8 cellular contexts compared by ENCODE assay signal in genomic region chr2:101252408-101253012, GRCh38. TPM values are rescaled to one million over a fixed set of nuclear protein-coding genes. Genes with fewer than 3 reads are reported as not detected.
DNase-seq lines count a peak whose midpoint lies in the region; ATAC-seq and TF ChIP-seq lines count a peak whose summit lies in the region.

TSS of gene CNOT11 (plus strand) at chr2:101252886. CDS start at chr2:101252965, 79 bp downstream.

- H3K27ac ChIP-seq in osteoblast (ENCODE audit: low read depth, low read length) (peak within 1 kb of the TSS; percentile 77), thoracic aorta (peak within 1 kb of the TSS; percentile 80 to 82)

- H3K4me3 ChIP-seq in GM06990 (replicated peaks; ENCODE audit: low read depth, low read length) (peak within 1 kb of the TSS; percentile 87), osteoblast (ENCODE audit: insufficient read depth, low read length) (peak within 1 kb of the TSS; percentile 97), thoracic aorta (peak within 1 kb of the TSS; percentile 86)

- H3K36me3 ChIP-seq in GM06990 (ENCODE audit: control insufficient read depth, insufficient read depth, low read length) (no peaks in the 10 kb centered on the region), osteoblast (ENCODE audit: insufficient read depth, low read length) (peaks cover 4% of the 10 kb centered on the region), thoracic aorta (no peaks in the 10 kb centered on the region)

- H3K4me1 Mint-ChIP-seq in activated naive CD4-positive, alpha-beta T cell treated with anti-CD3 and anti-CD28 coated beads, Interleukin-2, amount 50 U/mL, for 24 hours = peaks cover 42% of the 10 kb centered on the region

- peak within 1 kb of the TSS; percentile 98 for H3K4me2 ChIP-seq in osteoblast (ENCODE audit: insufficient read depth, low read length)

- DNase-seq in GM06990 (ENCODE audit: extremely low read depth, insufficient read length) = peak; percentile 98
- DNase-seq in NCI-H1092 (lab: John Stamatoyannopoulos, UW) = peak; percentile 94
- peak; percentile 99 for DNase-seq in glomerular visceral epithelial cell (ENCODE audit: extremely low spot score)
- peak; percentile 96 for DNase-seq in osteoblast (ENCODE audit: insufficient read length, low spot score, missing footprints)
- peak; percentile 97 for DNase-seq in thoracic aorta (ENCODE audit: low spot score)

- peaks cover 42% of the 10 kb centered on the region for H3K79me2 ChIP-seq in osteoblast (ENCODE audit: insufficient read depth, low read length)

- peak within 1 kb of the TSS; percentile 95 for H2AFZ ChIP-seq in osteoblast (ENCODE audit: low read length)

- no peaks in the 10 kb centered on the region for H3K9me3 ChIP-seq in osteoblast (ENCODE audit: low read depth, low read length)
- H3K9me3 ChIP-seq in thoracic aorta = no peaks in the 10 kb centered on the region

- no peaks in the 10 kb centered on the region for H3K27me3 ChIP-seq in GM06990 (replicated peaks; ENCODE audit: control insufficient read depth, insufficient read depth, low read length)
- H3K27me3 ChIP-seq in osteoblast (ENCODE audit: insufficient read depth, low read length) = no peaks in the 10 kb centered on the region
- no peaks in the 10 kb centered on the region for H3K27me3 ChIP-seq in thoracic aorta (replicated peaks; ENCODE audit: insufficient read depth)

- peak; percentile 87 for ATAC-seq in HG02588 (IDR thresholded peaks at IDR 0.05; ENCODE audit: unreplicated experiment)
- ATAC-seq in SK-N-SH treated with all-trans-retinoic acid at 6 μM for 48 hours = peak; percentile 95
- ATAC-seq in thoracic aorta (ENCODE audit: insufficient number of reproducible peaks, low FRiP score, low read depth) = peak; percentile 92

- H3K36me3 Mint-ChIP-seq in activated naive CD4-positive, alpha-beta T cell treated with anti-CD3 and anti-CD28 coated beads, Interleukin-2, amount 50 U/mL, for 24 hours = peaks cover 8% of the 10 kb centered on the region

- H4K20me1 ChIP-seq in osteoblast (ENCODE audit: insufficient read depth, low read length) = peaks cover 17% of the 10 kb centered on the region

- H3K9me3 Mint-ChIP-seq in activated naive CD4-positive, alpha-beta T cell treated with anti-CD3 and anti-CD28 coated beads, Interleukin-2, amount 50 U/mL, for 24 hours = no peaks in the 10 kb centered on the region

- H3K27me3 Mint-ChIP-seq in activated naive CD4-positive, alpha-beta T cell treated with anti-CD3 and anti-CD28 coated beads, Interleukin-2, amount 50 U/mL, for 24 hours = no peaks in the 10 kb centered on the region

- TF ChIP-seq CTCF in GM06990 (IDR thresholded peaks at IDR 0.05; ENCODE audit: insufficient read depth, low read length, poor library complexity, severe bottlenecking) = no peak
- no peak for TF ChIP-seq CTCF in osteoblast (IDR thresholded peaks at IDR 0.05; ENCODE audit: extremely low read depth, low read depth, low read length)
- TF ChIP-seq CTCF in thoracic aorta (IDR thresholded peaks at IDR 0.05) = peak; percentile 30

- peaks cover 16% of the 10 kb centered on the region for H3K4me1 ChIP-seq in osteoblast (ENCODE audit: insufficient read depth, low read length)
- peaks cover 21 to 29% of the 10 kb centered on the region in 2 donors for H3K4me1 ChIP-seq in thoracic aorta (ENCODE audit: control insufficient read depth in 1 of 2, low read depth in 2 of 2)

- peak within 1 kb of the TSS; percentile 98 for H3K27ac Mint-ChIP-seq in activated naive CD4-positive, alpha-beta T cell treated with anti-CD3 and anti-CD28 coated beads, Interleukin-2, amount 50 U/mL, for 24 hours

- peak within 1 kb of the TSS; percentile 97 for H3K4me3 Mint-ChIP-seq in activated naive CD4-positive, alpha-beta T cell treated with anti-CD3 and anti-CD28 coated beads, Interleukin-2, amount 50 U/mL, for 24 hours

TF ChIP-seq in SK-N-SH treated with all-trans-retinoic acid at 6 μM for 48 hours, 23 proteins besides CTCF, POLR2A, EP300 and RAD21:
- TF ChIP-seq TCF4 (CRISPR knock-in tag; IDR thresholded peaks at IDR 0.05; ENCODE audit: borderline replicate concordance) (no peak), TSHZ2 (CRISPR knock-in tag; IDR thresholded peaks at IDR 0.05) (peak; percentile 67)

RNA-seq across cellular contexts. Expression of gene CNOT11, which starts in this region (rescaled TPM):
- total RNA-seq in osteoblast (43.4 and 45.1 TPM in 2 replicates), thoracic aorta (10 to 100 TPM; 27.8 to 34.2 TPM)

Comparison
In these comparisons a context has a peak if more than half of its experiments do, and no peak if none do; other contexts are left out.
1. Peak in every context shown above with its lines: DNase-seq, ATAC-seq, H3K4me3 ChIP-seq and H3K27ac ChIP-seq.